ENCODE assay signal across 9 cellular contexts in genomic region chr11:43920598-43921419, GRCh38. TPM values are rescaled to one million over a fixed set of nuclear protein-coding genes. Genes with fewer than 3 reads are reported as not detected.
DNase-seq lines count a peak whose midpoint lies in the region; ATAC-seq and TF ChIP-seq lines count a peak whose summit lies in the region.
"Had no signal": no experiment of that assay in that cellular context is flagged by ENCODE, and none has a peak within 500 bp of the region (broad histone marks: within the 10 kb centered on the region; RNA-seq: fewer than 3 reads in every experiment).

No MANE protein-coding gene starts in this region.

- peak overlapping the region; percentile 96 for H3K27ac Mint-ChIP-seq in Calu3 (ENCODE audit: unreplicated experiment)
- H3K27ac Mint-ChIP-seq: IgD-negative memory B cell had no signal

- H3K9me2 ChIP-seq in OCI-LY7 (ENCODE audit: insufficient read depth, low read length), result no peaks in the 10 kb centered on the region

- peak; percentile 70 for ATAC-seq in HG02623 (IDR thresholded peaks at IDR 0.05; ENCODE audit: unreplicated experiment)

- CTCF ChIA-PET in Calu3 (lab: Charles Lee), result no interaction called here
- CTCF ChIA-PET in OCI-LY7 (lab: Charles Lee; ENCODE audit: unreplicated experiment), result no interaction called here

- H2AFZ ChIP-seq in OCI-LY7 (ENCODE audit: low read length), result no peak overlapping the region

- H3K27ac ChIP-seq in Peyer's patch (peak overlapping the region; percentile 66 to 85 (median 80)), esophagus (ENCODE audit: low read depth in 2 of 2, low read length in 1 of 2) (peak overlapping the region; percentile 81 to 83), prostate gland (peak overlapping the region; percentile 48 to 50), OCI-LY7 (ENCODE audit: low read depth, low read length, poor library complexity, severe bottlenecking) (no peak overlapping the region)

- H3K27me3 Mint-ChIP-seq in Calu3 (ENCODE audit: unreplicated experiment), result no peaks in the 10 kb centered on the region
- H3K27me3 Mint-ChIP-seq: IgD-negative memory B cell had no signal

- H3K4me1 Mint-ChIP-seq in Calu3 (ENCODE audit: low read depth, unreplicated experiment), result peaks cover 31% of the 10 kb centered on the region
- H3K4me1 Mint-ChIP-seq: IgD-negative memory B cell had no signal

- H3K4me2 ChIP-seq in OCI-LY7 (ENCODE audit: low read length), result no peak overlapping the region

- H3K27me3 ChIP-seq in Peyer's patch, result no peaks in the 10 kb centered on the region
- H3K27me3 ChIP-seq in esophagus (ENCODE audit: control insufficient read depth in 1 of 2, insufficient read depth in 2 of 2, low read length in 2 of 2), result no peaks in the 10 kb centered on the region
- no peaks in the 10 kb centered on the region for H3K27me3 ChIP-seq in prostate gland (replicated peaks; ENCODE audit: insufficient read depth)

- POLR2A ChIA-PET in OCI-LY7 (lab: Charles Lee), result no interaction called here

- H3K4me3 Mint-ChIP-seq in Calu3 (ENCODE audit: low read depth, unreplicated experiment), result no peak overlapping the region
- H3K4me3 Mint-ChIP-seq: IgD-negative memory B cell had no signal

- DNase-seq in Calu3 (peak; percentile 70), Peyer's patch (peak in 1 of 3 donors; percentile 76), prostate gland (ENCODE audit: low spot score) (no peak), NCI-H2029 (lab: John Stamatoyannopoulos, UW) (no peak), GM19238 (ENCODE audit: insufficient read length, low spot score) (no peak), OCI-LY7 (ENCODE audit: low spot score) (no peak)

- H3K36me3 Mint-ChIP-seq in Calu3 (ENCODE audit: insufficient read depth, unreplicated experiment), result peaks cover 5% of the 10 kb centered on the region

- intact Hi-C loops in Calu3 (cut with micrococcal nuclease; ENCODE audit: unreplicated experiment) (no loop called here), prostate gland (cut with DNase I) (no loop called here), OCI-LY7 (cut with micrococcal nuclease; ENCODE audit: unreplicated experiment) (no loop called here)

- H3K4me1 ChIP-seq in Peyer's patch (peaks cover 0 to 54% (median 6%) of the 10 kb centered on the region in 4 donors), esophagus (ENCODE audit: control insufficient read depth in 2 of 2, insufficient read depth in 2 of 2, low read length in 1 of 2) (peaks cover 5 to 9% of the 10 kb centered on the region in 2 donors), prostate gland (replicated peaks) (no peaks in the 10 kb centered on the region), OCI-LY7 (ENCODE audit: insufficient read depth, low read length, poor library complexity, severe bottlenecking) (no peaks in the 10 kb centered on the region)

- BruUV-seq in Calu3 (replicated peaks; lab: Mats Ljungman, UMichigan) (TSS peak; percentile 26), OCI-LY7 (replicated peaks; lab: Mats Ljungman, UMichigan) (no TSS peak)

- no peaks in the 10 kb centered on the region for H4K20me1 ChIP-seq in OCI-LY7 (ENCODE audit: insufficient read depth, low read length)

- no peaks in the 10 kb centered on the region for H3K9me3 Mint-ChIP-seq in Calu3 (ENCODE audit: low read depth, unreplicated experiment)
- H3K9me3 Mint-ChIP-seq: IgD-negative memory B cell had no signal

- H3K4me3 ChIP-seq in Peyer's patch, result no peak overlapping the region
- no peak overlapping the region for H3K4me3 ChIP-seq in esophagus (ENCODE audit: low read depth in 1 of 2, low read length in 2 of 2)
- no peak overlapping the region for H3K4me3 ChIP-seq in prostate gland
- no peak overlapping the region for H3K4me3 ChIP-seq in OCI-LY7 (ENCODE audit: low read depth, low read length, poor library complexity, severe bottlenecking)

- 51 to 62% methylated on average over 10 of the region's 10 CpGs for WGBS in esophagus, 2 donors
- WGBS in prostate gland, result 58% methylated on average over 10 of the region's 10 CpGs

- H3K9me3 ChIP-seq in Peyer's patch, result no peaks in the 10 kb centered on the region
- H3K9me3 ChIP-seq in esophagus (ENCODE audit: control insufficient read depth in 2 of 2, insufficient read depth in 1 of 2, low read depth in 1 of 2, low read length in 1 of 2), result peaks cover 0 to 2% of the 10 kb centered on the region in 2 donors
- no peaks in the 10 kb centered on the region for H3K9me3 ChIP-seq in prostate gland
- H3K9me3 ChIP-seq in OCI-LY7 (ENCODE audit: low read length), result no peaks in the 10 kb centered on the region

- H3K36me3 ChIP-seq in Peyer's patch (peaks cover 0 to 21% (median 0%) of the 10 kb centered on the region in 3 donors), esophagus (ENCODE audit: control insufficient read depth in 2 of 2, insufficient read depth in 2 of 2, low read length in 1 of 2) (peaks cover 0 to 7% of the 10 kb centered on the region in 2 donors), prostate gland (no peaks in the 10 kb centered on the region), OCI-LY7 (ENCODE audit: insufficient read depth, low read length) (no peaks in the 10 kb centered on the region)

- H3K79me2 ChIP-seq in OCI-LY7 (ENCODE audit: insufficient read depth, low read depth, low read length), result no peaks in the 10 kb centered on the region

- TF ChIP-seq CTCF in Calu3 (IDR thresholded peaks at IDR 0.05; ENCODE audit: unreplicated experiment) (no peak), Peyer's patch (IDR thresholded peaks at IDR 0.05) (no peak), prostate gland (IDR thresholded peaks at IDR 0.05) (no peak), OCI-LY7 (conservative IDR thresholded peaks at IDR 0.05; ENCODE audit: low read length) (no peak)

- TF ChIP-seq POLR2A in Peyer's patch (IDR thresholded peaks at IDR 0.05) (no peak), prostate gland (IDR thresholded peaks at IDR 0.05) (no peak)

RNA-seq across cellular contexts. Expression of gene C11orf96, which starts 21.6 kb away (rescaled TPM):
- total RNA-seq in Calu3 (2022), result 0.38 TPM in 1 of 2 replicates, not detected in the other
- total RNA-seq in Peyer's patch, result 10 to 100 TPM in 3 of 4 donors, 1 to 10 TPM in 1; 4.9 to 82.5 (median 31.6) TPM
- polyA plus RNA-seq in esophagus, result 10 to 100 TPM in 1 of 2 donors, 1 to 10 TPM in 1; 4.8 to 38.4 TPM
- 100 to 1,000 TPM in 1 of 2 donors, 10 to 100 TPM in 1; 21.4 to 268 TPM for total RNA-seq in prostate gland
- total RNA-seq in OCI-LY7 (2014; rRNA removed; shearing (Covaris generic)), result not detected in 2 replicates
- not detected in 2 replicates for total RNA-seq in OCI-LY7 (2022)
- polyA plus RNA-seq: IgD-negative memory B cell had no signal

RNA-seq across cellular contexts. Expression of gene ALKBH3, which starts 40.2 kb away (rescaled TPM):
- total RNA-seq in Calu3 (2022), result 19.1 and 32.0 TPM in 2 replicates
- total RNA-seq in Peyer's patch, result 10 to 100 TPM; 24.4 to 83.3 (median 28.2) TPM
- polyA plus RNA-seq in esophagus, result 10 to 100 TPM; 15.3 to 23.2 TPM
- 10 to 100 TPM; 37.6 to 55.7 TPM for total RNA-seq in prostate gland
- not detected in 2 replicates for total RNA-seq in OCI-LY7 (2014; rRNA removed; shearing (Covaris generic))
- not detected in 2 replicates for total RNA-seq in OCI-LY7 (2022)

Comparison
In these comparisons a context has a peak if more than half of its experiments do, and no peak if none do; other contexts are left out.
1. RNA of gene ALKBH3, which starts 40.2 kb away (total RNA-seq): 37.6 to 55.7 TPM in prostate gland, 24.4 to 83.3 TPM in Peyer's patch and 19.1 to 32.0 TPM in Calu3; not detected in OCI-LY7; every median in the first group is over 10 times any median in the second.